ENCODE assay signal across 19 cellular contexts in the genomic region with DNA sequence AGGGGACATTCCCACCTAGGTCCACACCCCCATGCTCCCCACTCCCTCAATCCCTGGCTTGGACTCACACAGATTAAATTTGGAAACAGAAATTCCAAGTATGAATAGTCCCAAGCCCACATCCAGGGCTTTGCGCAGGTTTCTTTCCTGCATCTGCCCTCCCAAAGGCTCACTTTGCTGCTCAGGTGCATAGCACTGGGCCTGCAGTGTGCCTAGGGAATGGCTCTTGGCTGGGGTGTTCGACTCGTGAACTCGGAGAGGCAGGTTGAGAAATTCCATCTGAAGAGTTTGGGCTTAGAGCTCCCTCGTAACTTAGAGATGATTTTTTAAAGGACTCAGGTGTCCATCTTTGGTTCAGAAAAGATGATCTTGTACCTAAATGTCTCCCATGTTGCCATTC.
"Had no signal": no experiment of that assay in that cellular context is flagged by ENCODE, and none has a peak within 500 bp of the region (broad histone marks: within the 10 kb centered on the region; RNA-seq: fewer than 3 reads in every experiment).

No MANE protein-coding gene starts in this region.

- H3K27me3 ChIP-seq: esophagus muscularis mucosa, gastrocnemius medialis, heart right ventricle, neutrophil, right atrium auricular region, sigmoid colon, stomach had no signal

- H3K36me3 ChIP-seq: esophagus muscularis mucosa, gastrocnemius medialis, heart right ventricle, neutrophil, right atrium auricular region, sigmoid colon, stomach had no signal

- H3K27ac ChIP-seq: epithelial cell of prostate, esophagus muscularis mucosa, gastrocnemius medialis, heart right ventricle, neutrophil, right atrium auricular region, sigmoid colon, skin epidermis, stomach had no signal

- H3K4me1 ChIP-seq: esophagus muscularis mucosa, gastrocnemius medialis, right atrium auricular region, sigmoid colon, stomach had no signal

- H3K9me3 ChIP-seq: esophagus muscularis mucosa, gastrocnemius medialis, heart right ventricle, neutrophil, right atrium auricular region, sigmoid colon, stomach had no signal

- DNase-seq: effector memory CD8-positive, alpha-beta T cell; gastrocnemius medialis; heart right ventricle; islet precursor cell; naive thymus-derived CD4-positive, alpha-beta T cell; nephron progenitor cell; posterior cingulate gyrus; sigmoid colon; stimulated activated CD4-positive, alpha-beta T cell treated with anti-CD3 and anti-CD28 coated beads, Interleukin-2, amount 100 ng/mL, for 24 hours; stimulated activated CD4-positive, alpha-beta T cell treated with anti-CD3 and anti-CD28 coated beads, Interleukin-4, amount 100 ng/mL, for 4 hours; stimulated activated naive B cell treated with anti-CD40 and anti-IgM and Interleukin-4, amounts not matched to agents 10 μg/mL and 1 μg/mL and 100 μg/mL, for 72 hours; stomach; substantia nigra had no signal

- H3K4me3 ChIP-seq: esophagus muscularis mucosa, gastrocnemius medialis, heart right ventricle, right atrium auricular region, sigmoid colon, skin epidermis, stomach had no signal

- ATAC-seq: effector memory CD8-positive, alpha-beta T cell; gastrocnemius medialis; left lobe of liver; naive thymus-derived CD4-positive, alpha-beta T cell; stimulated activated naive B cell treated with anti-CD40 and anti-IgM and Interleukin-4, amounts not matched to agents 10 μg/mL and 1 μg/mL and 100 μg/mL, for 72 hours had no signal
